In the genomic region with DNA sequence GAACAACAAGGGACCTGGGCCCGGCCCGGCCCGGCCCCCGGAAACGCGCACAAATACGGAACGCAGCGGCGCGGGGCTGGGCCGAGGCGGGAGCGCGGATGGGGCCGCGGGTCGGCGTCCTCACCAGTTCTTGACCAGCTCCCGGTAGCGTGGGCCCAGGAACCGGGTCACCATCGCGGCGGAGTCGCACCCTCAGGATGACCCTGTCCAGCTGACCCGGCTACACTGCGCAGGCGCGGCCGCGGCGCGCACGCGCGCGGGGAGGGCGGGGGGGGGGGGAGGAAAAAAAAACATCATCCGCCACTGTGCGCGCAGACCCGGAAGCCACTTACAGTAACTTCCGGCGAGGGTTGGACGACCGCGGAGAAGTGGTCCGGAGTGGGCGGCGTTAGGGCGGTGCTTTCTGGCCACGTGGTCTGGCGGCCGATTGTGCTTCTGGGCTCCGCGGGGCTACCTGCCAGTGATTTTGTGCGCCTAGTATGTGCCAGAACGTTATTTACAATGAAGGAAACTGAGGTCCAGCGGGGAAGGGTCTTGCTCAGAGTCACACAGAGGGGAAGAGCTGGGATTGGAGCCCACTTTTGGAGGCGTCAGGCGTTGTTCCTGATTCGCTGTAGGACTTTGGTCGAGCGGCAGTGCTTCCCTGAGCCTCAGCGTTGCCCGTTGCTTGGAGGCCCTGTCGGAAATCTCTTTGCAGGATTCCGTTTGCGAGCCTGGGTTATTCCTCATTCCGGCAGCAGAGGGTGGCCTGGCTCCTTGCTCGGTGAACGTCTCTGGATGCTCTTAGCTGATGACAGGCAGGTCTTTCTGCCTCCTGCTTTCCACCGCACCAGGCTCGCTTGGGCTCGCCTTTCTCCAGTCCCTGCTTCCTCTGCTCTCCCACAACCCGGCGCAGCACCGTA, we compare ENCODE assay signal across 8 cellular contexts. TPM values are rescaled to one million over a fixed set of nuclear protein-coding genes. Genes with fewer than 3 reads are reported as not detected.
DNase-seq lines count a peak whose midpoint lies in the region; ATAC-seq and TF ChIP-seq lines count a peak whose summit lies in the region.

Gene UQCR11, minus strand, starts transcription at position 227 of the 902 bp plus-strand sequence. Its CDS starts 53 bp downstream, at position 174.

- no peaks in the 10 kb centered on the region for H3K36me3 Mint-ChIP-seq in T-helper 17 cell (ENCODE audit: low read depth)

- H3K36me3 ChIP-seq in left ventricle myocardium inferior: peaks cover 13% of the 10 kb centered on the region
- H3K36me3 ChIP-seq in prostate gland: no peaks in the 10 kb centered on the region
- H3K36me3 ChIP-seq in urinary bladder (ENCODE audit: insufficient read depth): no peaks in the 10 kb centered on the region

- peaks cover 37% of the 10 kb centered on the region for H3K4me1 Mint-ChIP-seq in T-helper 17 cell

- H3K27ac Mint-ChIP-seq in T-helper 17 cell: peak within 1 kb of the TSS; percentile 94

- TF ChIP-seq CTCF in GM13977 (IDR thresholded peaks at IDR 0.05; ENCODE audit: extremely low read depth, insufficient read depth, missing control alignments) (peak; percentile 52), left ventricle myocardium inferior (IDR thresholded peaks at IDR 0.05; ENCODE audit: borderline replicate concordance) (peak; percentile 70), prostate gland (IDR thresholded peaks at IDR 0.05) (peak; percentile 14 to 71 (median 58))

- in situ Hi-C loops in GM13977 (cut with MboI; ENCODE audit: low pct_unique_long_range_greater_than_20kb, low sequenced_read_pairs, unreplicated experiment): no loop called here

- H3K4me3 ChIP-seq in left ventricle myocardium inferior: peak within 1 kb of the TSS; percentile 90
- peak within 1 kb of the TSS; percentile 93 to 100 for H3K4me3 ChIP-seq in prostate gland
- peak within 1 kb of the TSS; percentile 93 for H3K4me3 ChIP-seq in urinary bladder (ENCODE audit: low read depth, low read length)

- H3K27me3 Mint-ChIP-seq in T-helper 17 cell: no peaks in the 10 kb centered on the region

- H3K4me3 Mint-ChIP-seq in T-helper 17 cell: peak within 1 kb of the TSS; percentile 98

- H3K4me1 ChIP-seq in left ventricle myocardium inferior: peaks cover 47% of the 10 kb centered on the region
- peaks cover 15% of the 10 kb centered on the region for H3K4me1 ChIP-seq in prostate gland (replicated peaks)
- no peaks in the 10 kb centered on the region for H3K4me1 ChIP-seq in urinary bladder (ENCODE audit: insufficient read depth)

- H3K9me3 ChIP-seq in T-helper 17 cell (ENCODE audit: control insufficient read depth, low read length, poor library complexity, severe bottlenecking): no peaks in the 10 kb centered on the region
- H3K9me3 ChIP-seq in left ventricle myocardium inferior (replicated peaks): no peaks in the 10 kb centered on the region
- H3K9me3 ChIP-seq in prostate gland: no peaks in the 10 kb centered on the region

- H3K27ac ChIP-seq in left ventricle myocardium inferior (replicated peaks) (peak within 1 kb of the TSS; percentile 97), prostate gland (peak within 1 kb of the TSS; percentile 85 to 90), urinary bladder (ENCODE audit: low read depth) (peak within 1 kb of the TSS; percentile 66)

- intact Hi-C loops in left ventricle myocardium inferior (cut with micrococcal nuclease) (no loop called here), prostate gland (cut with DNase I) (loop anchor here (2.0 kb wide), 1 partner anchor 47 kb away; the partner anchor contains the start of gene TCF3)

- ATAC-seq in HG02885 (IDR thresholded peaks at IDR 0.05; ENCODE audit: poor library complexity, unreplicated experiment) (peak; percentile 89), T-helper 17 cell (peak; percentile 86)

- TF ChIP-seq POLR2A in prostate gland (IDR thresholded peaks at IDR 0.05): peak; percentile 51

- peak; percentile 99 for DNase-seq in GM13977 (ENCODE audit: low spot score)
- peak; percentile 94 for DNase-seq in NCI-H1694 treated with DMSO at 0.1 percent for 48 hours (lab: John Stamatoyannopoulos, UW)
- peak; percentile 80 to 85 (median 84) for DNase-seq in T-helper 17 cell
- DNase-seq in amygdala (lab: John Stamatoyannopoulos, UW): peak; percentile 66 to 97 (median 93)
- DNase-seq in left ventricle myocardium inferior: peak; percentile 97
- DNase-seq in prostate gland (ENCODE audit: low spot score): peak; percentile 96

- WGBS in prostate gland: under 1% methylated on average over 68 of the region's 79 CpGs
- under 1% methylated on average over 79 of the region's 79 CpGs for WGBS in urinary bladder

- H3K27me3 ChIP-seq in left ventricle myocardium inferior (ENCODE audit: low read depth) (no peaks in the 10 kb centered on the region), prostate gland (replicated peaks; ENCODE audit: insufficient read depth) (no peaks in the 10 kb centered on the region)

RNA-seq across cellular contexts. Expression of gene UQCR11, which starts in this region (rescaled TPM):
- total RNA-seq in T-helper 17 cell: 100 to 1,000 TPM; 125 to 128 TPM
- total RNA-seq in left ventricle myocardium inferior: 942 TPM
- 100 to 1,000 TPM in 1 of 2 donors, 10 to 100 TPM in 1; 87.1 to 108 TPM for total RNA-seq in prostate gland
- total RNA-seq in urinary bladder: 33.3 TPM
- polyA plus RNA-seq in urinary bladder: 144 TPM

Comparison
In these comparisons a context has a peak if more than half of its experiments do, and no peak if none do; other contexts are left out.
1. Peak in every context shown above with its lines: DNase-seq, ATAC-seq, H3K4me3 ChIP-seq and H3K27ac ChIP-seq.